1 cellular context compared by ENCODE assay signal in the genomic region with DNA sequence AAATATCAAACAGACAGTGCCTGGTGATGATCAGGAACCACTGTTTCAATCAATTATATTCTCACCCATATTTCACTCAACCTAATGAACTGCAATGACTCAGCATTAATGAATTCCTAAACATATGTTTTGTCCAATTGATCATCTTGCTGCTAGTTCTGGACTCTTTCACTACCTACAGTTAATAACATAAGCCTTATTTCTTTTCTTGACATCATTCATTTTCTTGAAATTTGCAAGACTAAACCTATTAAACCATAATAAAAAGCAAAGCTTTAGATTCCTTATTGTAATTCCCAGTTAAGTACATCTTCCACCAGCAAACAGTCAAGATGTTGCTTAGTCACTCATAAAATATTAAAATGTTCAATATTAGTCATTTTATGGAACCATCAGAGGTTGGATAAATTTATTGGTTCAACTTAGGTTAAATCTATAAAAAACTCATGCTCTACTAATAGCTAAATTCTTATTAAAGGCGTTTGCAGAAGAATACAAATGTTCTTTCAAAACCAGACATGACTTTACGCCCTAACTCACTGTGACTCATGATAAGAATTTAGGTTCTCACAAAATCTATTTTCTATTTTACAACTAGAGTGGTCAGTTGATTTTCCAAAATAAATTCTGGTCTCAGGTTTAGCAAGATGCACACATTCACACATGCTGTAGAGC.
TF ChIP-seq lines count a peak whose summit lies in the region.

No MANE protein-coding gene starts in this region.

TF ChIP-seq in SK-N-SH, 30 proteins besides CTCF, POLR2A, EP300 and RAD21 (continued from another document):
- TF ChIP-seq FOSL2 (IDR thresholded peaks at IDR 0.05; ENCODE audit: borderline replicate concordance, low read depth) = no peak
- TF ChIP-seq, protein P1, sequence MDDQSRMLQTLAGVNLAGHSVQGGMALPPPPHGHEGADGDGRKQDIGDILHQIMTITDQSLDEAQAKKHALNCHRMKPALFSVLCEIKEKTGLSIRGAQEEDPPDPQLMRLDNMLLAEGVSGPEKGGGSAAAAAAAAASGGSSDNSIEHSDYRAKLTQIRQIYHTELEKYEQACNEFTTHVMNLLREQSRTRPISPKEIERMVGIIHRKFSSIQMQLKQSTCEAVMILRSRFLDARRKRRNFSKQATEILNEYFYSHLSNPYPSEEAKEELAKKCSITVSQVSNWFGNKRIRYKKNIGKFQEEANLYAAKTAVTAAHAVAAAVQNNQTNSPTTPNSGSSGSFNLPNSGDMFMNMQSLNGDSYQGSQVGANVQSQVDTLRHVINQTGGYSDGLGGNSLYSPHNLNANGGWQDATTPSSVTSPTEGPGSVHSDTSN (IDR thresholded peaks at IDR 0.05) = peak; percentile 16; the same call in 1 of the 2 replicates
- TF ChIP-seq, protein P2, sequence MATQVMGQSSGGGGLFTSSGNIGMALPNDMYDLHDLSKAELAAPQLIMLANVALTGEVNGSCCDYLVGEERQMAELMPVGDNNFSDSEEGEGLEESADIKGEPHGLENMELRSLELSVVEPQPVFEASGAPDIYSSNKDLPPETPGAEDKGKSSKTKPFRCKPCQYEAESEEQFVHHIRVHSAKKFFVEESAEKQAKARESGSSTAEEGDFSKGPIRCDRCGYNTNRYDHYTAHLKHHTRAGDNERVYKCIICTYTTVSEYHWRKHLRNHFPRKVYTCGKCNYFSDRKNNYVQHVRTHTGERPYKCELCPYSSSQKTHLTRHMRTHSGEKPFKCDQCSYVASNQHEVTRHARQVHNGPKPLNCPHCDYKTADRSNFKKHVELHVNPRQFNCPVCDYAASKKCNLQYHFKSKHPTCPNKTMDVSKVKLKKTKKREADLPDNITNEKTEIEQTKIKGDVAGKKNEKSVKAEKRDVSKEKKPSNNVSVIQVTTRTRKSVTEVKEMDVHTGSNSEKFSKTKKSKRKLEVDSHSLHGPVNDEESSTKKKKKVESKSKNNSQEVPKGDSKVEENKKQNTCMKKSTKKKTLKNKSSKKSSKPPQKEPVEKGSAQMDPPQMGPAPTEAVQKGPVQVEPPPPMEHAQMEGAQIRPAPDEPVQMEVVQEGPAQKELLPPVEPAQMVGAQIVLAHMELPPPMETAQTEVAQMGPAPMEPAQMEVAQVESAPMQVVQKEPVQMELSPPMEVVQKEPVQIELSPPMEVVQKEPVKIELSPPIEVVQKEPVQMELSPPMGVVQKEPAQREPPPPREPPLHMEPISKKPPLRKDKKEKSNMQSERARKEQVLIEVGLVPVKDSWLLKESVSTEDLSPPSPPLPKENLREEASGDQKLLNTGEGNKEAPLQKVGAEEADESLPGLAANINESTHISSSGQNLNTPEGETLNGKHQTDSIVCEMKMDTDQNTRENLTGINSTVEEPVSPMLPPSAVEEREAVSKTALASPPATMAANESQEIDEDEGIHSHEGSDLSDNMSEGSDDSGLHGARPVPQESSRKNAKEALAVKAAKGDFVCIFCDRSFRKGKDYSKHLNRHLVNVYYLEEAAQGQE (IDR thresholded peaks at IDR 0.05; ENCODE audit: low read depth, low read length) = no peak
- TF ChIP-seq, protein P3, sequence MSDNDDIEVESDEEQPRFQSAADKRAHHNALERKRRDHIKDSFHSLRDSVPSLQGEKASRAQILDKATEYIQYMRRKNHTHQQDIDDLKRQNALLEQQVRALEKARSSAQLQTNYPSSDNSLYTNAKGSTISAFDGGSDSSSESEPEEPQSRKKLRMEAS (IDR thresholded peaks at IDR 0.05; ENCODE audit: low read depth) = no peak
- no peak for TF ChIP-seq GABPA (IDR thresholded peaks at IDR 0.05; ENCODE audit: low read depth)
- TF ChIP-seq RFX5 (IDR thresholded peaks at IDR 0.05; ENCODE audit: low read length) = no peak
- TF ChIP-seq JUND (IDR thresholded peaks at IDR 0.05) = no peak
- TF ChIP-seq YY1 (IDR thresholded peaks at IDR 0.05; ENCODE audit: low read depth) = no peak
- TF ChIP-seq CHD2 (IDR thresholded peaks at IDR 0.05; ENCODE audit: low read length, partially characterized antibody) = no peak
